Comparison of ENCODE assay signal across 15 cellular contexts in the genomic region with DNA sequence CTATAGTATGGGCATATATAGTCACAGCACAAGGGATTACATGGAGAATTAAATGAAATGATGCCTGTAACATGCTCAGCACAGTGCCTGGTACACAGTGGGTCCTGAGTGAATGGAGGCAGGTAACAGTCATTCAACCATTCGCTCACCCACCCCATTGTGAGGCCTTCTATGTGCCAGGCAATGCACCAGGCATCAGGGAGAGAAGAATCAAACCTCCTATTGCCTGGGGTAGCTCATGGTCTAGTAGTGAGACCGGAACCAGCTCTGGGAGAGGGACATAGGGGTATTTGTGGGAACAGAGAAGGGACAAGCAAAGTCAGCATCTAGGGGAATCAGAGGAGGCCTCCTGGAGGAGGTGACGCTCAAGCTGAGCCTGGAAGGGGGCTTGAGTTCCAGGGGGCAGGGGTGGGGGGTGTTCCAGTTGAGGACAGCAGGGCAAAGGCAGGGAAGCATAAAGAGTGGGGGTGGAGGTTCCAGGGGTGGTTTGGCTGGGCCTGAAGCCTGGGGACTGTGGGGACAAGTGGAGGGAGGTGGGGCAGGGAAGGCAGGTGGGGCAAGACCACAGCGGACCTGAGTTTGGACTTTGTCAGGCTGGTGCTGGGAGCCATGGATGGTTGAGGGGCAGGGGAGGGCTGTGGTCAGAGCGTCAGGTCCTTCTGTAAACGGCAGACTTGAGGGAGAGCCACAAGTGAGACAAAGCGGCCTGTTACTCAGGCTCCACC.
A peak's percentile ranks its signal among the peaks of the same experiment; 100 is the strongest.
DNase-seq lines count a peak whose midpoint lies in the region; ATAC-seq, FAIRE-seq and TF ChIP-seq lines count a peak whose summit lies in the region.
"Had no signal": no experiment of that assay in that cellular context is flagged by ENCODE, and none has a peak within 500 bp of the region (broad histone marks: within the 10 kb centered on the region; RNA-seq: fewer than 3 reads in every experiment).

No MANE protein-coding gene starts in this region.

- FAIRE-seq in K562 (lab: Jason Lieb, UNC): no peak
- FAIRE-seq: A204.1, HepG2, HTR-8/SVneo had no signal

- TF ChIP-seq CTCF in K562 (IDR thresholded peaks at IDR 0.05 in 2 of 3, conservative IDR thresholded peaks at IDR 0.05 in 1 of 3; ENCODE audit: insufficient read depth in 2 of 3, low read depth in 1 of 3, low read length in 3 of 3) (no peak), vagina (IDR thresholded peaks at IDR 0.05) (no peak), mammary epithelial cell (conservative IDR thresholded peaks at IDR 0.05 in 1 of 2, IDR thresholded peaks at IDR 0.05 in 1 of 2; ENCODE audit: extremely low read depth in 1 of 2, insufficient read depth in 1 of 2, low read depth in 1 of 2, low read length in 2 of 2) (no peak)

- CTCF ChIA-PET in K562 (lab: Yijun Ruan, JAX; ENCODE audit: low intra/inter-chr PET ratio) (interaction anchor here (0.6 kb wide), 1 partner anchor 711 kb away, joined by 4 read pairs; no protein-coding TSS in a partner anchor), mammary epithelial cell (lab: Charles Lee; ENCODE audit: low non-redundant PET) (no interaction called here)

- H2AFZ ChIP-seq in K562 (ENCODE audit: low read depth, low read length): no peak overlapping the region
- no peak overlapping the region for H2AFZ ChIP-seq in mammary epithelial cell (ENCODE audit: low read depth, low read length)

- H4K20me1 ChIP-seq in K562 (replicated peaks; ENCODE audit: control insufficient read depth, insufficient read depth, low read length) (peaks cover 5% of the 10 kb centered on the region; the same call in 1 of the 2 replicates), mammary epithelial cell (ENCODE audit: insufficient read depth, low read length) (no peaks in the 10 kb centered on the region)

- H3K27me3 ChIP-seq in K562 (ENCODE audit: control insufficient read depth in 2 of 2, insufficient read depth in 2 of 2, low read length in 2 of 2) (peaks cover 0 to 17% of the 10 kb centered on the region in 2 experiments; a peak in 3 of 5 replicates), vagina (no peaks in the 10 kb centered on the region), mammary epithelial cell (ENCODE audit: insufficient read depth, low read length) (no peaks in the 10 kb centered on the region)

- H3K4me3 ChIP-seq in K562 (no peak overlapping the region), vagina (no peak overlapping the region), mammary epithelial cell (replicated peaks in 1 of 3; ENCODE audit: insufficient read depth in 1 of 3, low read depth in 2 of 3, low read length in 3 of 3) (no peak overlapping the region)

- TF ChIP-seq EP300 in K562 (IDR thresholded peaks at IDR 0.05; ENCODE audit: low read length): no peak

- no peaks in the 10 kb centered on the region for H3K79me2 ChIP-seq in K562 (ENCODE audit: control insufficient read depth, insufficient read depth, low read length)
- H3K79me2 ChIP-seq in mammary epithelial cell (ENCODE audit: insufficient read depth, low read length): no peaks in the 10 kb centered on the region

- no peaks in the 10 kb centered on the region for H3K9me1 ChIP-seq in K562 (ENCODE audit: control insufficient read depth, insufficient read depth, low read length)

- in situ Hi-C loops in K562 (cut with MboI): no loop called here
- in situ Hi-C loops in mammary epithelial cell (cut with MboI; ENCODE audit: low sequenced_read_pairs in 2 of 2): no loop called here

- DNase-seq in cardiac septum (ENCODE audit: low spot score) (peak; percentile 9), Right ventricle myocardium inferior (ENCODE audit: missing footprints) (no peak), K562 (ENCODE audit: extremely low read depth in 1 of 4, low spot score in 3 of 4) (no peak), islet precursor cell (peak; percentile 29), vagina (ENCODE audit: extremely low spot score in 2 of 2) (peak; percentile 67 to 87), NCI-H2107 treated with DMSO at 0.1 percent for 48 hours (lab: John Stamatoyannopoulos, UW; ENCODE audit: unreplicated experiment) (no peak), mammary epithelial cell (no peak)
- DNase-seq: Caco-2, DMS 273 treated with DMSO at 0.1 percent for 48 hours, HCEC 1CT, HFFc6 had no signal

- 0% methylated on average over 6 of the region's 7 CpGs for WGBS in K562 (ENCODE audit: insufficient coverage, low coverage, missing lambda C conversion rate)
- WGBS in mammary epithelial cell (ENCODE audit: low coverage, missing lambda C conversion rate): 64% methylated on average over 3 of the region's 7 CpGs

- no peaks in the 10 kb centered on the region for H3K36me3 ChIP-seq in K562 (ENCODE audit: control insufficient read depth, insufficient read depth, low read length)
- H3K36me3 ChIP-seq in vagina: no peaks in the 10 kb centered on the region
- H3K36me3 ChIP-seq in mammary epithelial cell (ENCODE audit: insufficient read depth, low read length): no peaks in the 10 kb centered on the region

- POLR2A ChIA-PET in K562 (lab: Yijun Ruan, JAX): no interaction called here

- intact Hi-C loops in cardiac septum (cut with DNase I): no loop called here
- intact Hi-C loops in Right ventricle myocardium inferior (cut with DNase I): no loop called here
- intact Hi-C loops in K562 (cut with micrococcal nuclease): no loop called here
- intact Hi-C loops in vagina (cut with DNase I): no loop called here
- intact Hi-C loops in mammary epithelial cell (cut with micrococcal nuclease): no loop called here

- ATAC-seq in Right ventricle myocardium inferior (no peak), K562 (no peak)
- ATAC-seq: CD8-positive, alpha-beta T cell had no signal

- dilution Hi-C loops in mammary epithelial cell (cut with HindIII; ENCODE audit: low sequenced_read_pairs): no loop called here

- no peak for TF ChIP-seq POLR2A in K562 (conservative IDR thresholded peaks at IDR 0.05)
- no peak for TF ChIP-seq POLR2A in vagina (IDR thresholded peaks at IDR 0.05)

- H3K4me1 ChIP-seq in K562 (replicated peaks in 1 of 2; ENCODE audit: control insufficient read depth in 2 of 2, insufficient read depth in 2 of 2, low read length in 2 of 2) (no peaks in the 10 kb centered on the region), vagina (no peaks in the 10 kb centered on the region), mammary epithelial cell (ENCODE audit: insufficient read depth, low read length) (no peaks in the 10 kb centered on the region)
- H3K4me1 ChIP-seq: Caco-2 had no signal

- no TSS peak for BruUV-seq in K562 (replicated peaks; lab: Mats Ljungman, UMichigan)
- BruUV-seq in mammary epithelial cell (replicated peaks; lab: Mats Ljungman, UMichigan): no TSS peak

- no peak for TF ChIP-seq RAD21 in K562 (CRISPR knock-in tag; conservative IDR thresholded peaks at IDR 0.05 in 1 of 2, IDR thresholded peaks at IDR 0.05 in 1 of 2)

- no peaks in the 10 kb centered on the region; the same call in 1 of the 2 replicates for H3K9me3 ChIP-seq in K562 (replicated peaks; ENCODE audit: control insufficient read depth, insufficient read depth, low read depth, low read length)
- H3K9me3 ChIP-seq in vagina: no peaks in the 10 kb centered on the region
- H3K9me3 ChIP-seq in mammary epithelial cell (replicated peaks; ENCODE audit: insufficient read depth, low read length): no peaks in the 10 kb centered on the region
- H3K9me3 ChIP-seq: Caco-2 had no signal

- H3K27ac ChIP-seq in K562 (ENCODE audit: extremely low read depth, low read depth, low read length): no peak overlapping the region
- H3K27ac ChIP-seq in vagina: no peak overlapping the region
- H3K27ac ChIP-seq in mammary epithelial cell (ENCODE audit: insufficient read depth, low read depth, low read length): no peak overlapping the region

- H3K4me2 ChIP-seq in K562 (ENCODE audit: insufficient read depth, low read length): no peak overlapping the region
- no peak overlapping the region for H3K4me2 ChIP-seq in mammary epithelial cell (ENCODE audit: insufficient read depth, low read depth, low read length)

- H3K9ac ChIP-seq in K562 (ENCODE audit: insufficient read depth in 1 of 2, low read depth in 2 of 2, low read length in 2 of 2) (no peak overlapping the region), mammary epithelial cell (ENCODE audit: insufficient read depth, low read length) (no peak overlapping the region)

TF ChIP-seq in K562, 482 proteins besides CTCF, POLR2A, EP300 and RAD21:
- TF ChIP-seq PCBP2 (IDR thresholded peaks at IDR 0.05; ENCODE audit: low read depth, low read length, poor library complexity, severe bottlenecking) (no peak), MCM3 (IDR thresholded peaks at IDR 0.05) (no peak), ZNF644 (tag; IDR thresholded peaks at IDR 0.05; ENCODE audit: low read depth) (no peak), ESRRA (IDR thresholded peaks at IDR 0.05; ENCODE audit: borderline replicate concordance, low read depth) (no peak), POU5F1 (IDR thresholded peaks at IDR 0.05; ENCODE audit: borderline replicate concordance, low read depth, low read length, partially characterized antibody) (no peak), ZFP36 (IDR thresholded peaks at IDR 0.05; ENCODE audit: low read depth, low read length, partially characterized antibody) (peak; percentile 22)
- TF ChIP-seq, protein P1, sequence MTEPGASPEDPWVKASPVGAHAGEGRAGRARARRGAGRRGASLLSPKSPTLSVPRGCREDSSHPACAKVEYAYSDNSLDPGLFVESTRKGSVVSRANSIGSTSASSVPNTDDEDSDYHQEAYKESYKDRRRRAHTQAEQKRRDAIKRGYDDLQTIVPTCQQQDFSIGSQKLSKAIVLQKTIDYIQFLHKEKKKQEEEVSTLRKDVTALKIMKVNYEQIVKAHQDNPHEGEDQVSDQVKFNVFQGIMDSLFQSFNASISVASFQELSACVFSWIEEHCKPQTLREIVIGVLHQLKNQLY (CRISPR knock-in tag; conservative IDR thresholded peaks at IDR 0.05): no peak
- TF ChIP-seq, protein P2, sequence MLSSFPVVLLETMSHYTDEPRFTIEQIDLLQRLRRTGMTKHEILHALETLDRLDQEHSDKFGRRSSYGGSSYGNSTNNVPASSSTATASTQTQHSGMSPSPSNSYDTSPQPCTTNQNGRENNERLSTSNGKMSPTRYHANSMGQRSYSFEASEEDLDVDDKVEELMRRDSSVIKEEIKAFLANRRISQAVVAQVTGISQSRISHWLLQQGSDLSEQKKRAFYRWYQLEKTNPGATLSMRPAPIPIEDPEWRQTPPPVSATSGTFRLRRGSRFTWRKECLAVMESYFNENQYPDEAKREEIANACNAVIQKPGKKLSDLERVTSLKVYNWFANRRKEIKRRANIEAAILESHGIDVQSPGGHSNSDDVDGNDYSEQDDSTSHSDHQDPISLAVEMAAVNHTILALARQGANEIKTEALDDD (IDR thresholded peaks at IDR 0.05): no peak
TF ChIP-seq in K562: peak in this region for 1.

Comparison
In these comparisons a context has a peak if more than half of its experiments do, and no peak if none do; other contexts are left out.
1. DNase-seq: peak in cardiac septum (single experiment), islet precursor cell (single experiment) and vagina (2 of 2); none in Right ventricle myocardium inferior (single experiment), K562 (0 of 4), NCI-H2107 treated with DMSO at 0.1 percent for 48 hours (single experiment) and mammary epithelial cell (single experiment).